1 cellular context compared by ENCODE assay signal in the genomic region with DNA sequence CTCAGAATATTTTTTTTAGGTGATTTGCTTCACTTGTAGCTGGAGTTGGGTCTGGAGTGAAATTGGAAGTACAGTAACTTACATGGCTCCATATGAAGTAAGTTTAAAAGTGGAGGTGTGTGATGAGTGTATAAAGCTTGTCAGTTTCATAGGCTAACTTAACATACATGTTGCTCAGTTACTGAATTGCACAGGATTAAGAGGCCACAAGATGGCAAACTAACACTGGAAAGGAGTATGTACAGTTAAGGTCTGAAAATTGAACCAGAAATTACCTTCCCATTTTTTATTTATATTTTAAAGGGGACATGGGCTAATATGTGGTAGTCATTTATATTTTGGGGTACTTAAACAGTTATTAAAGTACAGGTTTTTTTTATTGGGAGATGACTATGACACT.
TF ChIP-seq lines count a peak whose summit lies in the region.

No MANE protein-coding gene starts in this region.

TF ChIP-seq in IMR-90, 13 proteins besides CTCF, POLR2A, EP300 and RAD21 (continued from another document):
- TF ChIP-seq CEBPB (IDR thresholded peaks at IDR 0.05; ENCODE audit: low read depth, low read length) (no peak), BHLHE40 (IDR thresholded peaks at IDR 0.05; ENCODE audit: low read depth, low read length) (no peak), SMC3 (IDR thresholded peaks at IDR 0.05; ENCODE audit: low read depth, low read length) (no peak)
